Comparison of ENCODE assay signal across 8 cellular contexts in the genomic region with DNA sequence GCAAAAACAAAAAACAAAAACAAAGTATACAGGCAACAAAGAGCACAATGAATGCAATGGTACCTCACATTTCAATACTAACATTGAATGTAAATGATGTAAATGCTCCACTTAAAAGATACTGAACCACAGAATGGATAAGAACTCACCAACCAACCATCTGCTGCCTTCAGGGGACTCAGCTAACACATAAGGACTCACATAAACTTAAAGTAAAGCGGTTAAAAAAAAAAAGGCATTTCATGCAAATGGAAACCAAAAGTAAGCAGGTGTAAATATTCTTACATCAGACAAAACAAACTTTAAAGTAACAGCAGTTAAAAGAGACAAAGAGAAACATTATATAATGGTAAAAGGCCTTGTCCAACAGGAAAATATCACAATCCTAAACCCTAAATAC.
DNase-seq lines count a peak whose midpoint lies in the region; ATAC-seq and TF ChIP-seq lines count a peak whose summit lies in the region.
"Not testable (repeated sequence)": the region's sequence is repeated elsewhere in the genome, so short reads cannot be mapped to it uniquely, and the experiment has no call there.

No MANE protein-coding gene starts in this region.

- TF ChIP-seq CTCF in DND-41 (IDR thresholded peaks at IDR 0.05; ENCODE audit: borderline replicate concordance, extremely low read depth, low read length, poor library complexity, severe bottlenecking); type B pancreatic cell (conservative IDR thresholded peaks at IDR 0.05): not testable (repeated sequence)

- H3K4me3 ChIP-seq in DND-41 (ENCODE audit: low read depth in 1 of 2, low read length in 2 of 2): not testable (repeated sequence)

- H3K36me3 ChIP-seq in DND-41 (ENCODE audit: insufficient read depth, low read length): not testable (repeated sequence)

- H3K4me2 ChIP-seq in DND-41 (ENCODE audit: insufficient read depth, low read length): not testable (repeated sequence)

- peak; percentile 23 for DNase-seq in DND-41
- DNase-seq in OCI-M1 (lab: John Stamatoyannopoulos, UW): peak; percentile 11
- DNase-seq in activated CD4-positive, alpha-beta T cell treated with anti-CD3 and anti-CD28 coated beads, Interleukin-2, amount 10 ng/mL, durations not matched to agents 7 days and 5 days: peak; percentile 33
- not testable (repeated sequence) for DNase-seq in activated T-cell treated with anti-CD3 and anti-CD28 coated beads, Interleukin-2, amount 50 U/mL, for 4 hours; central memory CD8-positive, alpha-beta T cell (ENCODE audit: low spot score in 2 of 2); natural killer cell treated with Interleukin-12 subunit alpha and Interleukin-12 subunit beta and Interleukin-15 and Interleukin-18, amount 100 ng/mL, for 72 hours (ENCODE audit: low spot score); type B pancreatic cell (ENCODE audit: extremely low spot score, unreplicated experiment)

- H3K4me1 ChIP-seq in DND-41 (ENCODE audit: insufficient read depth, low read length): peaks cover 47% of the 10 kb centered on the region

- CTCF ChIA-PET in activated CD4-positive, alpha-beta T cell treated with anti-CD3 and anti-CD28 coated beads, Interleukin-2, amount 10 ng/mL, durations not matched to agents 7 days and 5 days (lab: Charles Lee): not testable (repeated sequence)

- POLR2A ChIA-PET in activated CD4-positive, alpha-beta T cell treated with anti-CD3 and anti-CD28 coated beads, Interleukin-2, amount 10 ng/mL, durations not matched to agents 7 days and 5 days (lab: Charles Lee): not testable (repeated sequence)

- H2AFZ ChIP-seq in DND-41 (ENCODE audit: low read depth, low read length): not testable (repeated sequence)

- H3K27ac Mint-ChIP-seq in activated CD4-positive, alpha-beta T cell treated with anti-CD3 and anti-CD28 coated beads, Interleukin-2, amount 10 ng/mL, durations not matched to agents 7 days and 5 days: peak overlapping the region; percentile 97
- peak overlapping the region; percentile 89 for H3K27ac Mint-ChIP-seq in activated naive CD4-positive, alpha-beta T cell treated with anti-CD3 and anti-CD28 coated beads, Interleukin-2, amount 50 U/mL, for 24 hours
- H3K27ac Mint-ChIP-seq in central memory CD8-positive, alpha-beta T cell (ENCODE audit: low read depth): peak overlapping the region; percentile 89
- peak overlapping the region; percentile 79 to 87 for H3K27ac Mint-ChIP-seq in natural killer cell treated with Interleukin-12 subunit alpha and Interleukin-12 subunit beta and Interleukin-15 and Interleukin-18, amount 100 ng/mL, for 72 hours
- peak overlapping the region; percentile 42 for H3K27ac Mint-ChIP-seq in type B pancreatic cell

- ATAC-seq in DND-41 (ENCODE audit: insufficient read depth, low read depth): peak; percentile 11; the same call in 1 of the 3 replicates
- not testable (repeated sequence) for ATAC-seq in activated T-cell treated with anti-CD3 and anti-CD28 coated beads, Interleukin-2, amount 50 U/mL, for 4 hours
- ATAC-seq in central memory CD8-positive, alpha-beta T cell (replicated peaks; ENCODE audit: extremely low read depth, poor library complexity, severe bottlenecking): peak; percentile 52
- peak; percentile 58 to 73 for ATAC-seq in natural killer cell treated with Interleukin-12 subunit alpha and Interleukin-12 subunit beta and Interleukin-15 and Interleukin-18, amount 100 ng/mL, for 72 hours

- not testable (repeated sequence) for H3K9ac ChIP-seq in DND-41 (ENCODE audit: low read depth, low read length)

- not testable (repeated sequence) for H3K27me3 ChIP-seq in DND-41 (ENCODE audit: insufficient read depth, low read length, poor library complexity)

- H3K4me1 Mint-ChIP-seq in activated CD4-positive, alpha-beta T cell treated with anti-CD3 and anti-CD28 coated beads, Interleukin-2, amount 10 ng/mL, durations not matched to agents 7 days and 5 days: peaks cover 75% of the 10 kb centered on the region
- peaks cover 67% of the 10 kb centered on the region for H3K4me1 Mint-ChIP-seq in activated T-cell treated with anti-CD3 and anti-CD28 coated beads, Interleukin-2, amount 50 U/mL, for 4 hours (ENCODE audit: low read depth)
- H3K4me1 Mint-ChIP-seq in activated naive CD4-positive, alpha-beta T cell treated with anti-CD3 and anti-CD28 coated beads, Interleukin-2, amount 50 U/mL, for 24 hours: peaks cover 75% of the 10 kb centered on the region
- H3K4me1 Mint-ChIP-seq in central memory CD8-positive, alpha-beta T cell: peaks cover 74% of the 10 kb centered on the region
- peaks cover 56 to 59% of the 10 kb centered on the region in 2 donors for H3K4me1 Mint-ChIP-seq in natural killer cell treated with Interleukin-12 subunit alpha and Interleukin-12 subunit beta and Interleukin-15 and Interleukin-18, amount 100 ng/mL, for 72 hours (ENCODE audit: low read depth in 2 of 2)
- H3K4me1 Mint-ChIP-seq in type B pancreatic cell (ENCODE audit: unreplicated experiment): not testable (repeated sequence)

- not testable (repeated sequence) for H3K27ac ChIP-seq in DND-41 (ENCODE audit: low read length)

- peak overlapping the region; percentile 85 for H3K4me3 Mint-ChIP-seq in activated CD4-positive, alpha-beta T cell treated with anti-CD3 and anti-CD28 coated beads, Interleukin-2, amount 10 ng/mL, durations not matched to agents 7 days and 5 days
- peak overlapping the region; percentile 77 for H3K4me3 Mint-ChIP-seq in activated T-cell treated with anti-CD3 and anti-CD28 coated beads, Interleukin-2, amount 50 U/mL, for 4 hours
- peak overlapping the region; percentile 78 for H3K4me3 Mint-ChIP-seq in activated naive CD4-positive, alpha-beta T cell treated with anti-CD3 and anti-CD28 coated beads, Interleukin-2, amount 50 U/mL, for 24 hours
- peak overlapping the region; percentile 83 for H3K4me3 Mint-ChIP-seq in central memory CD8-positive, alpha-beta T cell
- peak overlapping the region; percentile 83 for H3K4me3 Mint-ChIP-seq in natural killer cell treated with Interleukin-12 subunit alpha and Interleukin-12 subunit beta and Interleukin-15 and Interleukin-18, amount 100 ng/mL, for 72 hours
- H3K4me3 Mint-ChIP-seq in type B pancreatic cell: not testable (repeated sequence)

- peaks cover 21% of the 10 kb centered on the region for H3K9me3 Mint-ChIP-seq in activated CD4-positive, alpha-beta T cell treated with anti-CD3 and anti-CD28 coated beads, Interleukin-2, amount 10 ng/mL, durations not matched to agents 7 days and 5 days
- H3K9me3 Mint-ChIP-seq in activated T-cell treated with anti-CD3 and anti-CD28 coated beads, Interleukin-2, amount 50 U/mL, for 4 hours; activated naive CD4-positive, alpha-beta T cell treated with anti-CD3 and anti-CD28 coated beads, Interleukin-2, amount 50 U/mL, for 24 hours; central memory CD8-positive, alpha-beta T cell; natural killer cell treated with Interleukin-12 subunit alpha and Interleukin-12 subunit beta and Interleukin-15 and Interleukin-18, amount 100 ng/mL, for 72 hours; type B pancreatic cell: not testable (repeated sequence)

- H3K36me3 Mint-ChIP-seq in activated CD4-positive, alpha-beta T cell treated with anti-CD3 and anti-CD28 coated beads, Interleukin-2, amount 10 ng/mL, durations not matched to agents 7 days and 5 days (ENCODE audit: low read depth): peaks cover 56% of the 10 kb centered on the region
- H3K36me3 Mint-ChIP-seq in activated T-cell treated with anti-CD3 and anti-CD28 coated beads, Interleukin-2, amount 50 U/mL, for 4 hours (ENCODE audit: insufficient read depth); activated naive CD4-positive, alpha-beta T cell treated with anti-CD3 and anti-CD28 coated beads, Interleukin-2, amount 50 U/mL, for 24 hours; natural killer cell treated with Interleukin-12 subunit alpha and Interleukin-12 subunit beta and Interleukin-15 and Interleukin-18, amount 100 ng/mL, for 72 hours; type B pancreatic cell: not testable (repeated sequence)
- peaks cover 13% of the 10 kb centered on the region for H3K36me3 Mint-ChIP-seq in central memory CD8-positive, alpha-beta T cell (ENCODE audit: insufficient read depth)

- not testable (repeated sequence) for H4K20me1 ChIP-seq in DND-41 (ENCODE audit: insufficient read depth, low read length)

- H3K9me3 ChIP-seq in DND-41 (ENCODE audit: insufficient read depth, low read length, severe bottlenecking): not testable (repeated sequence)

- not testable (repeated sequence) for H3K27me3 Mint-ChIP-seq in activated CD4-positive, alpha-beta T cell treated with anti-CD3 and anti-CD28 coated beads, Interleukin-2, amount 10 ng/mL, durations not matched to agents 7 days and 5 days; activated T-cell treated with anti-CD3 and anti-CD28 coated beads, Interleukin-2, amount 50 U/mL, for 4 hours (ENCODE audit: low read depth); activated naive CD4-positive, alpha-beta T cell treated with anti-CD3 and anti-CD28 coated beads, Interleukin-2, amount 50 U/mL, for 24 hours; central memory CD8-positive, alpha-beta T cell; natural killer cell treated with Interleukin-12 subunit alpha and Interleukin-12 subunit beta and Interleukin-15 and Interleukin-18, amount 100 ng/mL, for 72 hours; type B pancreatic cell

- H3K79me2 ChIP-seq in DND-41 (ENCODE audit: insufficient read depth, low read length): not testable (repeated sequence)

Comparison
In these comparisons a context has a peak if more than half of its experiments do, and no peak if none do; other contexts are left out.
1. H3K27ac Mint-ChIP-seq: peak in every context shown above with its lines; median percentile 97 in activated CD4-positive, alpha-beta T cell treated with anti-CD3 and anti-CD28 coated beads, Interleukin-2, amount 10 ng/mL, durations not matched to agents 7 days and 5 days; 89 in activated naive CD4-positive, alpha-beta T cell treated with anti-CD3 and anti-CD28 coated beads, Interleukin-2, amount 50 U/mL, for 24 hours; 89 in central memory CD8-positive, alpha-beta T cell; 83 in natural killer cell treated with Interleukin-12 subunit alpha and Interleukin-12 subunit beta and Interleukin-15 and Interleukin-18, amount 100 ng/mL, for 72 hours; 42 in type B pancreatic cell.